In genomic region chr16:48432136-48432535, GRCh38 we compare ENCODE assay signal across 10 cellular contexts. TPM values are rescaled to one million over a fixed set of nuclear protein-coding genes. Genes with fewer than 3 reads are reported as not detected.
DNase-seq lines count a peak whose midpoint lies in the region; ATAC-seq and TF ChIP-seq lines count a peak whose summit lies in the region.
"Had no signal": no experiment of that assay in that cellular context is flagged by ENCODE, and none has a peak within 500 bp of the region (broad histone marks: within the 10 kb centered on the region; RNA-seq: fewer than 3 reads in every experiment).

No MANE protein-coding gene starts in this region.

- no peak for TF ChIP-seq CTCF in CD8-positive, alpha-beta T cell (IDR thresholded peaks at IDR 0.05)
- TF ChIP-seq CTCF in GM20000 (IDR thresholded peaks at IDR 0.05; ENCODE audit: extremely low read depth, missing control alignments) (no peak), WTC11 (IDR thresholded peaks at IDR 0.05) (no peak)

- no peak for DNase-seq in CD8-positive, alpha-beta T cell
- DNase-seq in GM20000 (ENCODE audit: low spot score) (peak; percentile 42), WTC11 (ENCODE audit: low spot score) (no peak), activated T-cell treated with anti-CD3 and anti-CD28 coated beads for 4 hours (no peak), GOT3 (lab: John Stamatoyannopoulos, UW) (no peak)
- DNase-seq in activated T-helper 2 cell treated with anti-CD3 and anti-CD28 coated beads, Interferon-gamma antibody, Interleukin-2, Interleukin-4, amounts not matched to agents 10 μg/mL and 5 μg/mL and 100 μg/mL, durations not matched to agents 14 hours and 24 hours and 36 hours (ENCODE audit: low spot score), result no peak
- no peak for DNase-seq in activated naive CD4-positive, alpha-beta T cell (lab: John Stamatoyannopoulos, UW)
- DNase-seq: NCI-H1105 treated with DMSO at 0.1 percent for 48 hours; stimulated activated CD4-positive, alpha-beta T cell treated with anti-CD3 and anti-CD28 coated beads, Interleukin-4, amount 100 ng/mL, for 4 hours had no signal

- H3K9me3 Mint-ChIP-seq in CD8-positive, alpha-beta T cell, result no peaks in the 10 kb centered on the region
- peaks cover 4% of the 10 kb centered on the region; the same call in 1 of the 2 replicates for H3K9me3 Mint-ChIP-seq in WTC11
- H3K9me3 Mint-ChIP-seq in activated T-helper 2 cell treated with anti-CD3 and anti-CD28 coated beads, Interferon-gamma antibody, Interleukin-2, Interleukin-4, amounts not matched to agents 10 μg/mL and 5 μg/mL and 100 μg/mL, durations not matched to agents 14 hours and 24 hours and 36 hours, result no peaks in the 10 kb centered on the region

- no peaks in the 10 kb centered on the region for H3K27me3 Mint-ChIP-seq in CD8-positive, alpha-beta T cell (ENCODE audit: low read depth)
- H3K27me3 Mint-ChIP-seq in WTC11 (ENCODE audit: low read depth), result no peaks in the 10 kb centered on the region
- H3K27me3 Mint-ChIP-seq in activated T-helper 2 cell treated with anti-CD3 and anti-CD28 coated beads, Interferon-gamma antibody, Interleukin-2, Interleukin-4, amounts not matched to agents 10 μg/mL and 5 μg/mL and 100 μg/mL, durations not matched to agents 14 hours and 24 hours and 36 hours (ENCODE audit: low read depth), result peaks cover 4% of the 10 kb centered on the region

- H3K27ac ChIP-seq in CD8-positive, alpha-beta T cell (ENCODE audit: low read depth, low read length), result no peak overlapping the region

- H3K27ac Mint-ChIP-seq in CD8-positive, alpha-beta T cell, result peak overlapping the region; percentile 29
- H3K27ac Mint-ChIP-seq in WTC11, result peak overlapping the region; percentile 81; the same call in 1 of the 2 replicates
- H3K27ac Mint-ChIP-seq in activated T-helper 2 cell treated with anti-CD3 and anti-CD28 coated beads, Interferon-gamma antibody, Interleukin-2, Interleukin-4, amounts not matched to agents 10 μg/mL and 5 μg/mL and 100 μg/mL, durations not matched to agents 14 hours and 24 hours and 36 hours, result no peak overlapping the region

- H3K36me3 Mint-ChIP-seq in CD8-positive, alpha-beta T cell, result no peaks in the 10 kb centered on the region
- no peaks in the 10 kb centered on the region for H3K36me3 Mint-ChIP-seq in WTC11
- H3K36me3 Mint-ChIP-seq in activated T-helper 2 cell treated with anti-CD3 and anti-CD28 coated beads, Interferon-gamma antibody, Interleukin-2, Interleukin-4, amounts not matched to agents 10 μg/mL and 5 μg/mL and 100 μg/mL, durations not matched to agents 14 hours and 24 hours and 36 hours (ENCODE audit: low read depth), result no peaks in the 10 kb centered on the region

- H3K4me1 ChIP-seq in CD8-positive, alpha-beta T cell (ENCODE audit: insufficient read depth, low read length), result no peaks in the 10 kb centered on the region

- peaks cover 9% of the 10 kb centered on the region for H3K4me1 Mint-ChIP-seq in CD8-positive, alpha-beta T cell (ENCODE audit: low read depth)
- peaks cover 19% of the 10 kb centered on the region for H3K4me1 Mint-ChIP-seq in WTC11
- peaks cover 4% of the 10 kb centered on the region for H3K4me1 Mint-ChIP-seq in activated T-helper 2 cell treated with anti-CD3 and anti-CD28 coated beads, Interferon-gamma antibody, Interleukin-2, Interleukin-4, amounts not matched to agents 10 μg/mL and 5 μg/mL and 100 μg/mL, durations not matched to agents 14 hours and 24 hours and 36 hours (ENCODE audit: low read depth)

- POLR2A ChIA-PET in CD8-positive, alpha-beta T cell (lab: Charles Lee), result no interaction called here
- POLR2A ChIA-PET in WTC11 (lab: Charles Lee), result no interaction called here

- CTCF ChIA-PET in CD8-positive, alpha-beta T cell (lab: Charles Lee), result interaction anchor here (1.1 kb wide), 1 partner anchor 17 kb away, joined by 3 read pairs; no protein-coding TSS in a partner anchor
- CTCF ChIA-PET in WTC11 (lab: Charles Lee), result interaction anchor here (1.4 kb wide), 1 partner anchor 95 kb away, joined by 5 read pairs; no protein-coding TSS in a partner anchor

- no peak for ATAC-seq in CD8-positive, alpha-beta T cell
- ATAC-seq in HG03469 (IDR thresholded peaks at IDR 0.05; ENCODE audit: unreplicated experiment), result peak; percentile 67
- ATAC-seq in WTC11, result peak; percentile 83

- intact Hi-C loops in CD8-positive, alpha-beta T cell (cut with DNase I, micrococcal nuclease), result no loop called here
- intact Hi-C loops in activated T-helper 2 cell treated with anti-CD3 and anti-CD28 coated beads, Interferon-gamma antibody, Interleukin-2, Interleukin-4, amounts not matched to agents 10 μg/mL and 5 μg/mL and 100 μg/mL, durations not matched to agents 14 hours and 24 hours and 36 hours (cut with micrococcal nuclease), result no loop called here

- no peak overlapping the region for H3K4me3 Mint-ChIP-seq in CD8-positive, alpha-beta T cell
- no peak overlapping the region for H3K4me3 Mint-ChIP-seq in WTC11
- H3K4me3 Mint-ChIP-seq in activated T-helper 2 cell treated with anti-CD3 and anti-CD28 coated beads, Interferon-gamma antibody, Interleukin-2, Interleukin-4, amounts not matched to agents 10 μg/mL and 5 μg/mL and 100 μg/mL, durations not matched to agents 14 hours and 24 hours and 36 hours (ENCODE audit: low read depth), result no peak overlapping the region

- no peaks in the 10 kb centered on the region for H3K9me3 ChIP-seq in CD8-positive, alpha-beta T cell (ENCODE audit: low read length)

- H3K36me3 ChIP-seq in CD8-positive, alpha-beta T cell (ENCODE audit: insufficient read depth, low read length), result no peaks in the 10 kb centered on the region

- no peaks in the 10 kb centered on the region for H3K27me3 ChIP-seq in CD8-positive, alpha-beta T cell (ENCODE audit: insufficient read depth, low read length)

- no peak overlapping the region for H3K4me3 ChIP-seq in CD8-positive, alpha-beta T cell (ENCODE audit: low read depth, low read length)

TF ChIP-seq in WTC11, 78 proteins besides CTCF, POLR2A, EP300 and RAD21:
- no peak for TF ChIP-seq PRDM15 (CRISPR knock-in tag; IDR thresholded peaks at IDR 0.05)

RNA-seq across cellular contexts. Expression of gene SIAH1, which starts 46.9 kb away (rescaled TPM):
- total RNA-seq in CD8-positive, alpha-beta T cell, result 10 to 100 TPM; 28.1 to 34.8 TPM
- total RNA-seq in WTC11 (2021), result 27.0 to 29.9 TPM (median 28.0 TPM) in 3 replicates
- total RNA-seq in activated T-helper 2 cell treated with anti-CD3 and anti-CD28 coated beads, Interferon-gamma antibody, Interleukin-2, Interleukin-4, amounts not matched to agents 10 μg/mL and 5 μg/mL and 100 μg/mL, durations not matched to agents 14 hours and 24 hours and 36 hours, result 16.2 and 17.0 TPM in 2 replicates
